ENCODE assay signal across 8 cellular contexts in the genomic region with DNA sequence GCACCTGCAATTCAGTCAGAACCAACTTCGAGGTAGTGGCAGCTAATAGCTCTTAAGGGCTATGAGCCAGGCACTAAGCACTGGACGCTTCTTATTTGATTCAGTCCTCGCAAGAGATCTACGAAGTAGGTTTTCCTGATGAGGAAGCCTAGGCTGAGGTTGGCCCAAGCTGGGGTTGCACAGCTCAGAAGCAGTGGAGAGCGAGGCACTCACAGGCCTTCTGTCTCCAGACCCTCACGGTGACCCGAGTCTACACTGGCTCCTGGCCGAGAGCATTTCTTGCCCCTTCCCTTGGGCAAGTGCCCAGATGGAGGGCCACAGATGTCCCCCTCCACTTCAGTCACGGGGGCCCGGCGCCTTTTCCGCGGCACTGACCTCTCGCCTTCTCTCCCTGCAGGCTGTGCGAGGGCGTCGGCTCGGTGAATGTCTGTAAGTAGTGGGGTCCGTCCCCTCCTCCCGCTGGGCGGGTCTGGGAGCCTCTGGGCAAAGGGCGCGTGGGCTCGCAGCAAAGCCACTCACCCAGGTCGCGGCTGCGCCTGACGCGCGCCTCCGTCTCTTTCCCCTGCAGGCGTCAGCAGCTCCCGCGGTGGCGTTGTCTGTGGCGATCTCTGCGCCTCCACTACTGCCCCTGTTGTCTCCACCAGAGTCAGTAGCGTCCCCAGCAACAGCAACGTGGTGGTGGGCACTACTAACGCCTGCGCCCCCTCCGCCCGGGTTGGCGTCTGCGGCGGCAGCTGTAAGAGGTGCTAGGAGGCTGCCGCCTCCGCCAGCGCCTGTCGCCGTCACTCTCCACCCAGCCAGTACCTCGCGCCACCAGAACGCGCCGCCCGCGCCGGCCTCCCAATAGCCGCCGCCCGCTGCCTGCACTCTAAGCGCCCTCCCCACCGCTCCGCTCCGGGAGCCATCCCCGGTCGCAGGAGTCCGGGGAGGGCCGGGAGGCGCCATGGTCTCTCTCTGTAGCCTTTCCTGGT. TPM values are rescaled to one million over a fixed set of nuclear protein-coding genes. Genes with fewer than 3 reads are reported as not detected.
DNase-seq lines count a peak whose midpoint lies in the region; ATAC-seq and TF ChIP-seq lines count a peak whose summit lies in the region.

No MANE protein-coding gene starts in this region.

- peak; percentile 68 for DNase-seq in HuH-7 (ENCODE audit: low spot score)
- DNase-seq in activated CD4-positive, alpha-beta T cell treated with anti-CD3 and anti-CD28 coated beads, Interleukin-2, amount 10 ng/mL, durations not matched to agents 7 days and 5 days: peak; percentile 41
- DNase-seq in epithelial cell of esophagus (ENCODE audit: low read depth): peak; percentile 66
- DNase-seq in mesenteric fat pad (ENCODE audit: low spot score): peak; percentile 91
- DNase-seq in stimulated activated naive CD4-positive, alpha-beta T cell treated with Interleukin-2 at 50 U/mL for 16 hours (lab: John Stamatoyannopoulos, UW): peak; percentile 22
- DNase-seq in activated CD4-positive, CD25-positive, alpha-beta regulatory T cell (lab: John Stamatoyannopoulos, UW): no peak

- H3K27me3 Mint-ChIP-seq in activated CD4-positive, alpha-beta T cell treated with anti-CD3 and anti-CD28 coated beads, Interleukin-2, amount 10 ng/mL, durations not matched to agents 7 days and 5 days: peaks cover 66% of the 10 kb centered on the region

- no peak overlapping the region for H3K4me3 ChIP-seq in BLaER1
- H3K4me3 ChIP-seq in epithelial cell of esophagus (ENCODE audit: low read length): peak overlapping the region; percentile 47

- CTCF ChIA-PET in activated CD4-positive, alpha-beta T cell treated with anti-CD3 and anti-CD28 coated beads, Interleukin-2, amount 10 ng/mL, durations not matched to agents 7 days and 5 days (lab: Charles Lee): interaction anchor here (0.7 to 2.6 kb wide), 5 partner anchors 11 to 327 kb away, joined by 3 to 9 read pairs (median 7); no protein-coding TSS in a partner anchor

- H3K27me3 ChIP-seq in BLaER1: peaks cover 40% of the 10 kb centered on the region

- H3K4me3 Mint-ChIP-seq in activated CD4-positive, alpha-beta T cell treated with anti-CD3 and anti-CD28 coated beads, Interleukin-2, amount 10 ng/mL, durations not matched to agents 7 days and 5 days: peak overlapping the region; percentile 45

- H3K4me2 ChIP-seq in BLaER1: 0 out of 2 replicates have a peak overlapping the region, but pooled peaks have one; percentile 12

- no peaks in the 10 kb centered on the region for H4K20me1 ChIP-seq in BLaER1

- H3K4me1 ChIP-seq in BLaER1: peaks cover 16% of the 10 kb centered on the region

- POLR2A ChIA-PET in activated CD4-positive, alpha-beta T cell treated with anti-CD3 and anti-CD28 coated beads, Interleukin-2, amount 10 ng/mL, durations not matched to agents 7 days and 5 days (lab: Charles Lee): interaction anchor here (0.6 kb wide), 1 partner anchor 1745 kb away, joined by 3 read pairs; the partner anchor contains the start of gene HOXC4

- no peaks in the 10 kb centered on the region for H3K9me3 ChIP-seq in BLaER1

- peaks cover 19% of the 10 kb centered on the region for H3K4me1 Mint-ChIP-seq in activated CD4-positive, alpha-beta T cell treated with anti-CD3 and anti-CD28 coated beads, Interleukin-2, amount 10 ng/mL, durations not matched to agents 7 days and 5 days

- H3K9me3 Mint-ChIP-seq in activated CD4-positive, alpha-beta T cell treated with anti-CD3 and anti-CD28 coated beads, Interleukin-2, amount 10 ng/mL, durations not matched to agents 7 days and 5 days: no peaks in the 10 kb centered on the region

- H3K9ac ChIP-seq in BLaER1: no peak overlapping the region

- H3K36me3 Mint-ChIP-seq in activated CD4-positive, alpha-beta T cell treated with anti-CD3 and anti-CD28 coated beads, Interleukin-2, amount 10 ng/mL, durations not matched to agents 7 days and 5 days (ENCODE audit: low read depth): no peaks in the 10 kb centered on the region

- no peaks in the 10 kb centered on the region for H3K36me3 ChIP-seq in BLaER1

- peak; percentile 3 for TF ChIP-seq CTCF in epithelial cell of esophagus (IDR thresholded peaks at IDR 0.05; ENCODE audit: insufficient read depth, low read depth, low read length, missing control alignments)

- H3K27ac ChIP-seq in BLaER1: no peak overlapping the region

- ATAC-seq in GM21515 (IDR thresholded peaks at IDR 0.05; ENCODE audit: unreplicated experiment): no peak

- no peak overlapping the region for H3K27ac Mint-ChIP-seq in activated CD4-positive, alpha-beta T cell treated with anti-CD3 and anti-CD28 coated beads, Interleukin-2, amount 10 ng/mL, durations not matched to agents 7 days and 5 days

RNA-seq across cellular contexts. Expression of gene KRT83, which starts 13.1 kb away (rescaled TPM):
- not detected for total RNA-seq in activated CD4-positive, alpha-beta T cell treated with anti-CD3 and anti-CD28 coated beads, Interleukin-2, amount 10 ng/mL, durations not matched to agents 7 days and 5 days
- not detected for total RNA-seq in mesenteric fat pad

RNA-seq across cellular contexts. Expression of gene KRT81, which starts 16.8 kb away (rescaled TPM):
- total RNA-seq in activated CD4-positive, alpha-beta T cell treated with anti-CD3 and anti-CD28 coated beads, Interleukin-2, amount 10 ng/mL, durations not matched to agents 7 days and 5 days: not detected
- total RNA-seq in mesenteric fat pad: not detected

RNA-seq across cellular contexts. Expression of gene KRT86, which starts 33.7 kb away (rescaled TPM):
- total RNA-seq in activated CD4-positive, alpha-beta T cell treated with anti-CD3 and anti-CD28 coated beads, Interleukin-2, amount 10 ng/mL, durations not matched to agents 7 days and 5 days: not detected
- total RNA-seq in mesenteric fat pad: not detected

RNA-seq across cellular contexts. Expression of gene KRT85, which starts 59.2 kb away (rescaled TPM):
- not detected for total RNA-seq in activated CD4-positive, alpha-beta T cell treated with anti-CD3 and anti-CD28 coated beads, Interleukin-2, amount 10 ng/mL, durations not matched to agents 7 days and 5 days
- total RNA-seq in mesenteric fat pad: not detected

Comparison
In these comparisons a context has a peak if more than half of its experiments do, and no peak if none do; other contexts are left out.
1. DNase-seq: peak in HuH-7 (single experiment), activated CD4-positive, alpha-beta T cell treated with anti-CD3 and anti-CD28 coated beads, Interleukin-2, amount 10 ng/mL, durations not matched to agents 7 days and 5 days (single experiment), epithelial cell of esophagus (single experiment), mesenteric fat pad (single experiment) and stimulated activated naive CD4-positive, alpha-beta T cell treated with Interleukin-2 at 50 U/mL for 16 hours (single experiment); none in activated CD4-positive, CD25-positive, alpha-beta regulatory T cell (0 of 4).